8 cellular contexts compared by ENCODE assay signal in the genomic region with DNA sequence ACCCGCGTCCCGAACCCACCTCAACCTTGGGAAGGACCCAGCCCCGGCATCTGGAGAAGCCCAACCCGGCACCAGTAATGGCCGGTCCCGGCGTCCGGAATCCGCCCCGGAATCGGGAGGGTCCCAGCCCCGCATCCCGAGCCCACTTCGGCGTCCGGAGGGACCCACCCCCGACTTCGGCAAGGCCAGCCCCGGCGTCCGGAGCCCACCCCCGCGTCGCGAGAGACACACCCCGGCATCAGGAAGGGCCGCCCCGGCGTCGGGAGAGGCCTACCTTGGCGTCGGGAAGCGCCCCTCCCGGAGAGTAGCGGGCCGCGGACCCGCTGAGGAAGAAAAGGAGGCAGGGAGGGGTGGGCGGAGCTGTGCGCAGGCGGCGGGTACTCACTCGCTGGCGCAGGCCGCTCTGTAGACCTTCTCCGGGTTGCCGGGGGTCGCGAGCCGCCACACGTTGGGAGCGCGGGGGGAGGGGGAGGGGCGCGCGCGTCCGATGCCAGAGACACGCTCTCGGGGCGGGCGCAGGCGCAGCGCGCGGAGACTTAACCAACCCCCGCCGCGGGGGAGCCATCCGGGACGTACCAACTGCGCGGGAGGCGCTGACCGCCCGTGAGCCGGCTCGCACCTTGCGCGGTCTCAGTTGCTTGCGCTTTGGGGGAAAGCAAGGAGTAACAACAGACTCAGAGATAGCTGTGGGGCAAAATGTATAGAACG. TPM values are rescaled to one million over a fixed set of nuclear protein-coding genes. Genes with fewer than 3 reads are reported as not detected.
DNase-seq lines count a peak whose midpoint lies in the region; ATAC-seq and TF ChIP-seq lines count a peak whose summit lies in the region.

A gene (minus strand): TSS at position 515 of the 708 bp plus-strand sequence. CDS start 24,164 bp downstream, outside the sequence.

- H3K27ac ChIP-seq in GM23248 (peak within 1 kb of the TSS; percentile 83), RWPE1 (peak within 1 kb of the TSS; percentile 91), fibroblast of lung (ENCODE audit: insufficient read depth, low read length) (peak within 1 kb of the TSS; percentile 91)
- H3K27ac ChIP-seq in naive thymus-derived CD4-positive, alpha-beta T cell (ENCODE audit: low read depth, low read length) = peak within 1 kb of the TSS; percentile 85

- H3K36me3 ChIP-seq in GM23248 (ENCODE audit: low read depth) = no peaks in the 10 kb centered on the region
- no peaks in the 10 kb centered on the region for H3K36me3 ChIP-seq in fibroblast of lung (ENCODE audit: control insufficient read depth, insufficient read depth, low read length)
- H3K36me3 ChIP-seq in naive thymus-derived CD4-positive, alpha-beta T cell (ENCODE audit: control insufficient read depth in 2 of 3, insufficient read depth in 3 of 3, low read length in 3 of 3) = peaks cover 0 to 7% (median 0%) of the 10 kb centered on the region in 3 experiments

- H3K9me3 ChIP-seq in GM23248 (ENCODE audit: low read depth) (no peaks in the 10 kb centered on the region), fibroblast of lung (ENCODE audit: control insufficient read depth, insufficient read depth, low read depth, low read length) (no peaks in the 10 kb centered on the region)
- no peaks in the 10 kb centered on the region for H3K9me3 ChIP-seq in naive thymus-derived CD4-positive, alpha-beta T cell (ENCODE audit: control insufficient read depth in 2 of 3, low read length in 3 of 3)

- peaks cover 15% of the 10 kb centered on the region for H3K36me3 Mint-ChIP-seq in activated T-helper 17 cell treated with anti-CD3 and anti-CD28 coated beads, Interleukin-2, amount 50 U/mL, for 72 hours (ENCODE audit: low read depth)
- H3K36me3 Mint-ChIP-seq in naive thymus-derived CD4-positive, alpha-beta T cell = peaks cover 0 to 5% (median under 1%) of the 10 kb centered on the region in 5 donors
- H3K36me3 Mint-ChIP-seq in stimulated activated memory B cell treated with anti-CD40 and anti-IgM and Interleukin-4, amounts not matched to agents 10 μg/mL and 1 μg/mL and 100 μg/mL, for 72 hours = no peaks in the 10 kb centered on the region

- in situ Hi-C loops in GM23248 (cut with MboI) = no loop called here

- intact Hi-C loops in naive thymus-derived CD4-positive, alpha-beta T cell (cut with micrococcal nuclease) = loop anchor here (1.0 to 5.0 kb wide), 6 partner anchors 16 to 618 kb away; a partner anchor contains a TSS

- peak within 1 kb of the TSS; percentile 98 for H3K4me3 Mint-ChIP-seq in activated T-helper 17 cell treated with anti-CD3 and anti-CD28 coated beads, Interleukin-2, amount 50 U/mL, for 72 hours
- H3K4me3 Mint-ChIP-seq in naive thymus-derived CD4-positive, alpha-beta T cell = peak within 1 kb of the TSS; percentile 90 to 96 (median 94)
- H3K4me3 Mint-ChIP-seq in stimulated activated memory B cell treated with anti-CD40 and anti-IgM and Interleukin-4, amounts not matched to agents 10 μg/mL and 1 μg/mL and 100 μg/mL, for 72 hours = peak within 1 kb of the TSS; percentile 96

- H3K79me2 ChIP-seq in GM23248 (ENCODE audit: insufficient read depth) (peaks cover 43% of the 10 kb centered on the region), fibroblast of lung (ENCODE audit: control insufficient read depth, insufficient read depth, low read length) (peaks cover 47% of the 10 kb centered on the region)

- H3K4me2 ChIP-seq in GM23248 (ENCODE audit: unreplicated experiment) = peak within 1 kb of the TSS; percentile 85
- peak within 1 kb of the TSS; percentile 99 for H3K4me2 ChIP-seq in fibroblast of lung (ENCODE audit: extremely low read depth, insufficient read depth, low read length)

- H3K4me1 Mint-ChIP-seq in activated T-helper 17 cell treated with anti-CD3 and anti-CD28 coated beads, Interleukin-2, amount 50 U/mL, for 72 hours = peaks cover 18% of the 10 kb centered on the region
- H3K4me1 Mint-ChIP-seq in naive thymus-derived CD4-positive, alpha-beta T cell = peaks cover 14 to 35% (median 28%) of the 10 kb centered on the region in 7 donors
- H3K4me1 Mint-ChIP-seq in stimulated activated memory B cell treated with anti-CD40 and anti-IgM and Interleukin-4, amounts not matched to agents 10 μg/mL and 1 μg/mL and 100 μg/mL, for 72 hours = peaks cover 27% of the 10 kb centered on the region

- H3K4me1 ChIP-seq in GM23248 (ENCODE audit: insufficient read depth) = peaks cover 14% of the 10 kb centered on the region
- peaks cover 2% of the 10 kb centered on the region for H3K4me1 ChIP-seq in fibroblast of lung (ENCODE audit: control insufficient read depth, extremely low read depth, insufficient read depth, low read length)
- H3K4me1 ChIP-seq in naive thymus-derived CD4-positive, alpha-beta T cell (ENCODE audit: control insufficient read depth in 2 of 2, insufficient read depth in 2 of 2, low read length in 2 of 2) = peaks cover 18% of the 10 kb centered on the region in 2 donors

- 1% methylated on average over 31 to 70 of the region's 83 CpGs for WGBS in GM23248 (ENCODE audit: low coverage in 1 of 2, low lambda C conversion rate in 2 of 2, missing lambda C conversion rate in 2 of 2), 2 experiments

- peak; percentile 92 for ATAC-seq in activated T-helper 17 cell treated with anti-CD3 and anti-CD28 coated beads, Interleukin-2, amount 50 U/mL, for 72 hours (replicated peaks)
- peak; percentile 96 for ATAC-seq in naive thymus-derived CD4-positive, alpha-beta T cell
- ATAC-seq in stimulated activated memory B cell treated with anti-CD40 and anti-IgM and Interleukin-4, amounts not matched to agents 10 μg/mL and 1 μg/mL and 100 μg/mL, for 72 hours = peak; percentile 94

- H3K9me2 ChIP-seq in GM23248 (ENCODE audit: insufficient read depth) = no peaks in the 10 kb centered on the region

- DNase-seq in DMS79 (lab: John Stamatoyannopoulos, UW) (peak; percentile 43), GM23248 (peak; percentile 94), LHCN-M2 (ENCODE audit: low read depth) (peak; percentile 84), RWPE1 (ENCODE audit: low spot score) (peak; percentile 95), fibroblast of lung (ENCODE audit: low read depth in 2 of 2) (peak; percentile 91)
- DNase-seq in naive thymus-derived CD4-positive, alpha-beta T cell = peak; percentile 84 to 96 (median 89)

- H4K20me1 ChIP-seq in GM23248 (ENCODE audit: insufficient read depth) = peaks cover 4% of the 10 kb centered on the region; the same call in 1 of the 2 replicates
- H4K20me1 ChIP-seq in fibroblast of lung (ENCODE audit: control insufficient read depth, extremely low read depth, insufficient read depth, low read length) = peaks cover 5% of the 10 kb centered on the region

- H3K9ac ChIP-seq in GM23248 = peak within 1 kb of the TSS; percentile 91
- H3K9ac ChIP-seq in fibroblast of lung (ENCODE audit: insufficient read depth, low read length) = peak within 1 kb of the TSS; percentile 97

- peak within 1 kb of the TSS; percentile 94 for H3K27ac Mint-ChIP-seq in activated T-helper 17 cell treated with anti-CD3 and anti-CD28 coated beads, Interleukin-2, amount 50 U/mL, for 72 hours
- H3K27ac Mint-ChIP-seq in naive thymus-derived CD4-positive, alpha-beta T cell = peak within 1 kb of the TSS; percentile 87 to 97 (median 93)
- H3K27ac Mint-ChIP-seq in stimulated activated memory B cell treated with anti-CD40 and anti-IgM and Interleukin-4, amounts not matched to agents 10 μg/mL and 1 μg/mL and 100 μg/mL, for 72 hours = peak within 1 kb of the TSS; percentile 94

- TF ChIP-seq CTCF in RWPE1 (conservative IDR thresholded peaks at IDR 0.05; ENCODE audit: low read depth) = no peak
- TF ChIP-seq CTCF in fibroblast of lung (conservative IDR thresholded peaks at IDR 0.05 in 1 of 2, IDR thresholded peaks at IDR 0.05 in 1 of 2; ENCODE audit: low read depth in 1 of 2, low read length in 2 of 2) = no peak

- H3K27me3 Mint-ChIP-seq in activated T-helper 17 cell treated with anti-CD3 and anti-CD28 coated beads, Interleukin-2, amount 50 U/mL, for 72 hours = no peaks in the 10 kb centered on the region
- H3K27me3 Mint-ChIP-seq in naive thymus-derived CD4-positive, alpha-beta T cell = no peaks in the 10 kb centered on the region
- no peaks in the 10 kb centered on the region for H3K27me3 Mint-ChIP-seq in stimulated activated memory B cell treated with anti-CD40 and anti-IgM and Interleukin-4, amounts not matched to agents 10 μg/mL and 1 μg/mL and 100 μg/mL, for 72 hours

- CTCF ChIA-PET in RWPE1 (lab: Yijun Ruan, JAX) = interaction anchor here (0.7 to 1.5 kb wide), 4 partner anchors 9 to 77 kb away, joined by 3 to 5 read pairs (median 3); no protein-coding TSS in a partner anchor
- CTCF ChIA-PET in naive thymus-derived CD4-positive, alpha-beta T cell (lab: Charles Lee) = interaction anchor here (1.2 kb wide), 1 partner anchor 9 kb away, joined by 4 read pairs; no protein-coding TSS in a partner anchor

- POLR2A ChIA-PET in RWPE1 (lab: Yijun Ruan, JAX; ENCODE audit: low non-redundant PET) = interaction anchor here (0.7 kb wide), 1 partner anchor 8 kb away, joined by 10 read pairs; no protein-coding TSS in a partner anchor
- POLR2A ChIA-PET in naive thymus-derived CD4-positive, alpha-beta T cell (lab: Charles Lee) = interaction anchor here (0.7 to 2.4 kb wide), 10 partner anchors 8 to 127 kb away, joined by 3 to 9 read pairs (median 3); a partner anchor contains a TSS

- peaks cover 5% of the 10 kb centered on the region; the same call in 1 of the 2 replicates for H3F3A ChIP-seq in GM23248 (ENCODE audit: insufficient read depth)

- H2AFZ ChIP-seq in GM23248 = peak within 1 kb of the TSS; percentile 90
- H2AFZ ChIP-seq in fibroblast of lung (ENCODE audit: low read length) = peak within 1 kb of the TSS; percentile 92

- H3K9me3 Mint-ChIP-seq in activated T-helper 17 cell treated with anti-CD3 and anti-CD28 coated beads, Interleukin-2, amount 50 U/mL, for 72 hours = no peaks in the 10 kb centered on the region
- H3K9me3 Mint-ChIP-seq in naive thymus-derived CD4-positive, alpha-beta T cell = peaks cover 0 to 6% (median 4%) of the 10 kb centered on the region in 11 donors
- peaks cover 2% of the 10 kb centered on the region for H3K9me3 Mint-ChIP-seq in stimulated activated memory B cell treated with anti-CD40 and anti-IgM and Interleukin-4, amounts not matched to agents 10 μg/mL and 1 μg/mL and 100 μg/mL, for 72 hours

- H3K27me3 ChIP-seq in GM23248 (replicated peaks; ENCODE audit: insufficient read depth) = no peaks in the 10 kb centered on the region
- H3K27me3 ChIP-seq in fibroblast of lung (ENCODE audit: control insufficient read depth, insufficient read depth, low read length) = no peaks in the 10 kb centered on the region
- H3K27me3 ChIP-seq in naive thymus-derived CD4-positive, alpha-beta T cell (ENCODE audit: control insufficient read depth in 2 of 2, insufficient read depth in 2 of 2, low read length in 2 of 2) = no peaks in the 10 kb centered on the region

- peak within 1 kb of the TSS; percentile 83 for H3K4me3 ChIP-seq in GM23248
- peak within 1 kb of the TSS; percentile 86 to 95 (median 90) for H3K4me3 ChIP-seq in fibroblast of lung (replicated peaks in 1 of 4; ENCODE audit: control extremely low read depth in 1 of 4, insufficient read depth in 1 of 4, low read depth in 3 of 4, low read length in 4 of 4)
- peak within 1 kb of the TSS; percentile 75 for H3K4me3 ChIP-seq in naive thymus-derived CD4-positive, alpha-beta T cell (ENCODE audit: low read length)

RNA-seq across cellular contexts. Expression of the gene that starts here (rescaled TPM):
- total RNA-seq in GM23248 (2014; rRNA removed; shearing (Covaris generic)) = 13.9 and 27.6 TPM in 2 replicates
- polyA plus RNA-seq in GM23248 (2016; fragmentation: Nextera tagmentation; extraction: Ambion mirVana) (17.5 and 18.4 TPM in 2 replicates), fibroblast of lung (19.4 and 22.4 TPM in 2 replicates)
- total RNA-seq in LHCN-M2 (2014; rRNA removed) (22.2 and 24.6 TPM in 2 replicates), fibroblast of lung (36.2 and 36.7 TPM in 2 replicates)
- 13.8 TPM for polyA plus RNA-seq in LHCN-M2 (2012)
- 10 to 100 TPM; 42.5 to 43.0 TPM for total RNA-seq in activated T-helper 17 cell treated with anti-CD3 and anti-CD28 coated beads, Interleukin-2, amount 50 U/mL, for 72 hours
- polyA plus RNA-seq in fibroblast of lung (2012) = 15.7 and 18.5 TPM in 2 replicates
- polyA minus RNA-seq in fibroblast of lung (ENCODE audit: low replicate concordance) = 6.6 and 6.7 TPM in 2 replicates
- 10 to 100 TPM; 52.9 to 60.8 (median 59.9) TPM for total RNA-seq in naive thymus-derived CD4-positive, alpha-beta T cell
- 10 to 100 TPM; 17.5 to 37.0 TPM for polyA plus RNA-seq in naive thymus-derived CD4-positive, alpha-beta T cell

Comparison
In these comparisons a context has a peak if more than half of its experiments do, and no peak if none do; other contexts are left out.
1. Peak in every context shown above with its lines: DNase-seq, ATAC-seq, H3K4me3 ChIP-seq and H3K27ac ChIP-seq.
2. DNase-seq: peak in every context shown above with its lines; median percentile 95 in RWPE1; 94 in GM23248; 91 in fibroblast of lung; 89 in naive thymus-derived CD4-positive, alpha-beta T cell; 84 in LHCN-M2; 43 in DMS79.